20 cellular contexts compared by ENCODE assay signal in the genomic region with DNA sequence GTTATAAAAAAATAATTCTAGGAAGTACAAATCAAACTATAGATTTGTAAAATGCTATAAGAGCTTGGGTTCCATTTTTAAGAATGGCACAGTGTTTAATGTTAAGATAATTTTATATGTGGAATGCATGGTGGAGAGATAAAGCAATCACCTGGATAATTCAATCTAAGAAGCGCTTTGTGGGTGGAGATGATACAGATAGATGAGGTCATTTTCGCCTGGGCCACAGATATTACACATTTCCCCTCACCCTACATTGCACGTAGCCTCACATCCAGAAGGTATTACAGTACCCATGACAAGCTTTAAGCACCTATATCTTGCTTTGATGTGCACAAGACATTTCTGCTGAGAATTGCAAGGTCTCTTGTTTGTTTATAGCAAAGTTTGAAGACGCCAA.
"Had no signal": no experiment of that assay in that cellular context is flagged by ENCODE, and none has a peak within 500 bp of the region (broad histone marks: within the 10 kb centered on the region; RNA-seq: fewer than 3 reads in every experiment).

No MANE protein-coding gene starts in this region.

- H3K4me1 ChIP-seq: uterus had no signal

- H3K27ac ChIP-seq: coronary artery, esophagus squamous epithelium, lower lobe of right lung, prostate gland, right atrium auricular region, spleen, thoracic aorta, tibial nerve, upper lobe of right lung, uterus had no signal

- ATAC-seq: left ventricle myocardium superior, lower lobe of right lung, upper lobe of right lung had no signal

- H3K27me3 ChIP-seq: esophagus squamous epithelium, right atrium auricular region, spleen, tibial nerve, upper lobe of right lung, uterus had no signal

- H3K4me3 Mint-ChIP-seq: central memory CD8-positive, alpha-beta T cell; nephron progenitor cell had no signal

- H3K4me3 ChIP-seq: coronary artery, esophagus squamous epithelium, lower lobe of right lung, prostate gland, right atrium auricular region, spleen, thoracic aorta, tibial nerve, upper lobe of right lung, uterus had no signal

- H3K27me3 Mint-ChIP-seq: central memory CD8-positive, alpha-beta T cell had no signal

- H3K27ac Mint-ChIP-seq: nephron progenitor cell had no signal

- H3K9me3 Mint-ChIP-seq: central memory CD8-positive, alpha-beta T cell; nephron progenitor cell had no signal

- H3K36me3 ChIP-seq: esophagus squamous epithelium, lower lobe of right lung, prostate gland, right atrium auricular region, spleen, thoracic aorta, tibial nerve, upper lobe of right lung, uterus had no signal

- H3K4me1 Mint-ChIP-seq: central memory CD8-positive, alpha-beta T cell had no signal

- DNase-seq: dermis blood vessel endothelial cell; effector memory CD4-positive, alpha-beta T cell; erythroblast; esophagus squamous epithelium; foreskin melanocyte; left ventricle myocardium superior; lower lobe of right lung; nephron progenitor cell; nucleus accumbens; spleen; stimulated activated CD4-positive, alpha-beta T cell treated with anti-CD3 and anti-CD28 coated beads, Interleukin-4, amount 100 ng/mL, for 4 hours; stimulated activated naive CD4-positive, alpha-beta T cell; upper lobe of right lung; uterus had no signal

- H3K9me3 ChIP-seq: esophagus squamous epithelium, lower lobe of right lung, prostate gland, right atrium auricular region, spleen, thoracic aorta, tibial nerve, upper lobe of right lung, uterus had no signal
